ENCODE assay signal across 9 cellular contexts in genomic region chr2:117195381-117195780, GRCh38.
"Had no signal": no experiment of that assay in that cellular context is flagged by ENCODE, and none has a peak within 500 bp of the region (broad histone marks: within the 10 kb centered on the region; RNA-seq: fewer than 3 reads in every experiment).

No MANE protein-coding gene starts in this region.

- H3K36me3 ChIP-seq: HAP-1 had no signal

- H3K4me1 ChIP-seq: HAP-1 had no signal

- H3K9ac ChIP-seq: GM23248 had no signal

- H3K9me3 ChIP-seq: HAP-1 had no signal

- H3K4me3 ChIP-seq: GM23248, GM23338, HAP-1 had no signal

- DNase-seq: GM23248, GOT3, H7, H9, HCEC 1CT, HFFc6 had no signal

- H3K27ac ChIP-seq: GM23248 had no signal

- ATAC-seq: GM23338, HCT116 had no signal

- H2AFZ ChIP-seq: GM23248, GM23338 had no signal

- H3K4me2 ChIP-seq: GM23338 had no signal
